ENCODE assay signal across 13 cellular contexts in genomic region chr6:403659-404655, GRCh38. TPM values are rescaled to one million over a fixed set of nuclear protein-coding genes. Genes with fewer than 3 reads are reported as not detected.
DNase-seq lines count a peak whose midpoint lies in the region; ATAC-seq and TF ChIP-seq lines count a peak whose summit lies in the region.
"Had no signal": no experiment of that assay in that cellular context is flagged by ENCODE, and none has a peak within 500 bp of the region (broad histone marks: within the 10 kb centered on the region; RNA-seq: fewer than 3 reads in every experiment).

No MANE protein-coding gene starts in this region.

- H3K4me3 Mint-ChIP-seq in activated CD4-positive, alpha-beta T cell treated with anti-CD3 and anti-CD28 coated beads for 36 hours: peak overlapping the region; percentile 63
- peak overlapping the region; percentile 79 for H3K4me3 Mint-ChIP-seq in stimulated activated naive CD8-positive, alpha-beta T cell treated with anti-CD3 and anti-CD28 coated beads, Interleukin-15, Interleukin-2, amounts not matched to agents 100 ng/mL and 50 ng/mL, for 24 hours

- peaks cover 91% of the 10 kb centered on the region for H3K4me1 Mint-ChIP-seq in activated CD4-positive, alpha-beta T cell treated with anti-CD3 and anti-CD28 coated beads for 36 hours
- peaks cover 97% of the 10 kb centered on the region for H3K4me1 Mint-ChIP-seq in stimulated activated naive CD8-positive, alpha-beta T cell treated with anti-CD3 and anti-CD28 coated beads, Interleukin-15, Interleukin-2, amounts not matched to agents 100 ng/mL and 50 ng/mL, for 24 hours (ENCODE audit: low read depth)

- POLR2A ChIA-PET in activated CD4-positive, alpha-beta T cell treated with anti-CD3 and anti-CD28 coated beads for 36 hours (lab: Charles Lee): interaction anchor here (0.5 to 8.8 kb wide), 19 partner anchors 8 to 217 kb away, joined by 3 to 121 read pairs (median 6); partner anchors contain the start of genes DUSP22 and IRF4

- H3K27ac ChIP-seq in coronary artery (no peak overlapping the region), vagina (no peak overlapping the region)
- H3K27ac ChIP-seq: 22Rv1, stomach had no signal

- peak overlapping the region; percentile 92 for H3K27ac Mint-ChIP-seq in activated CD4-positive, alpha-beta T cell treated with anti-CD3 and anti-CD28 coated beads for 36 hours
- H3K27ac Mint-ChIP-seq in stimulated activated naive CD8-positive, alpha-beta T cell treated with anti-CD3 and anti-CD28 coated beads, Interleukin-15, Interleukin-2, amounts not matched to agents 100 ng/mL and 50 ng/mL, for 24 hours: peak overlapping the region; percentile 93

- H3K9me3 ChIP-seq in vagina: no peaks in the 10 kb centered on the region
- H3K9me3 ChIP-seq: stomach had no signal

- H3K36me3 Mint-ChIP-seq in activated CD4-positive, alpha-beta T cell treated with anti-CD3 and anti-CD28 coated beads for 36 hours (ENCODE audit: low read depth): peaks cover 99% of the 10 kb centered on the region
- H3K36me3 Mint-ChIP-seq in stimulated activated naive CD8-positive, alpha-beta T cell treated with anti-CD3 and anti-CD28 coated beads, Interleukin-15, Interleukin-2, amounts not matched to agents 100 ng/mL and 50 ng/mL, for 24 hours (ENCODE audit: low read depth): peaks cover 98% of the 10 kb centered on the region

- H3K9me3 Mint-ChIP-seq in activated CD4-positive, alpha-beta T cell treated with anti-CD3 and anti-CD28 coated beads for 36 hours (ENCODE audit: low read depth): no peaks in the 10 kb centered on the region
- H3K9me3 Mint-ChIP-seq in stimulated activated naive CD8-positive, alpha-beta T cell treated with anti-CD3 and anti-CD28 coated beads, Interleukin-15, Interleukin-2, amounts not matched to agents 100 ng/mL and 50 ng/mL, for 24 hours: no peaks in the 10 kb centered on the region

- H3K4me1 ChIP-seq in vagina: no peaks in the 10 kb centered on the region
- H3K4me1 ChIP-seq: stomach had no signal

- H3K27me3 Mint-ChIP-seq in activated CD4-positive, alpha-beta T cell treated with anti-CD3 and anti-CD28 coated beads for 36 hours: no peaks in the 10 kb centered on the region
- no peaks in the 10 kb centered on the region for H3K27me3 Mint-ChIP-seq in stimulated activated naive CD8-positive, alpha-beta T cell treated with anti-CD3 and anti-CD28 coated beads, Interleukin-15, Interleukin-2, amounts not matched to agents 100 ng/mL and 50 ng/mL, for 24 hours

- H3K4me3 ChIP-seq in coronary artery (no peak overlapping the region), vagina (no peak overlapping the region)
- H3K4me3 ChIP-seq: stomach had no signal

- DNase-seq in activated CD4-positive, alpha-beta T cell treated with anti-CD3 and anti-CD28 coated beads for 36 hours: peak; percentile 78
- DNase-seq in activated CD4-positive, alpha-beta T cell treated with anti-CD3 and anti-CD28 coated beads for 1 hour: no peak
- DNase-seq in activated CD4-positive, alpha-beta T cell treated with anti-CD3 and anti-CD28 coated beads, Interleukin-2, amount 50 U/mL, for 48 hours: peak; percentile 72 to 77
- peak; percentile 40 for DNase-seq in coronary artery (ENCODE audit: low spot score)
- no peak for DNase-seq in vagina (ENCODE audit: extremely low spot score in 2 of 2)
- DNase-seq: central memory CD4-positive, alpha-beta T cell; DMS 273 treated with DMSO at 0.1 percent for 48 hours; NCI-H146; stomach had no signal

- ATAC-seq in activated CD4-positive, alpha-beta T cell treated with anti-CD3 and anti-CD28 coated beads for 36 hours: peak; percentile 42
- ATAC-seq in GM19328 (IDR thresholded peaks at IDR 0.05; ENCODE audit: unreplicated experiment) (no peak), HG02938 (IDR thresholded peaks at IDR 0.05; ENCODE audit: unreplicated experiment) (no peak)

- intact Hi-C loops in activated CD4-positive, alpha-beta T cell treated with anti-CD3 and anti-CD28 coated beads for 36 hours (cut with DNase I, micrococcal nuclease): loop anchor here (1.0 to 5.0 kb wide), 10 partner anchors 10 to 95 kb away; no protein-coding TSS in a partner anchor
- intact Hi-C loops in vagina (cut with DNase I): no loop called here

- no peaks in the 10 kb centered on the region for H3K36me3 ChIP-seq in vagina
- H3K36me3 ChIP-seq: stomach had no signal

- no peak for TF ChIP-seq POLR2A in vagina (IDR thresholded peaks at IDR 0.05)

- no peaks in the 10 kb centered on the region for H3K27me3 ChIP-seq in vagina

- TF ChIP-seq CTCF in coronary artery (IDR thresholded peaks at IDR 0.05) (no peak), vagina (IDR thresholded peaks at IDR 0.05) (no peak)

- CTCF ChIA-PET in activated CD4-positive, alpha-beta T cell treated with anti-CD3 and anti-CD28 coated beads for 36 hours (lab: Charles Lee): interaction anchor here (0.5 to 1.8 kb wide), 23 partner anchors 9 to 416 kb away, joined by 3 to 12 read pairs (median 3); partner anchors contain the start of gene IRF4

RNA-seq across cellular contexts. Expression of gene IRF4, which starts 12.4 kb away (rescaled TPM):
- total RNA-seq in activated CD4-positive, alpha-beta T cell treated with anti-CD3 and anti-CD28 coated beads for 36 hours: 100 to 1,000 TPM; 601 to 617 TPM
- total RNA-seq in vagina: 2.9 TPM

Comparison
In these comparisons a context has a peak if more than half of its experiments do, and no peak if none do; other contexts are left out.
1. DNase-seq: peak in activated CD4-positive, alpha-beta T cell treated with anti-CD3 and anti-CD28 coated beads for 36 hours (single experiment), activated CD4-positive, alpha-beta T cell treated with anti-CD3 and anti-CD28 coated beads, Interleukin-2, amount 50 U/mL, for 48 hours (2 of 2) and coronary artery (single experiment); none in activated CD4-positive, alpha-beta T cell treated with anti-CD3 and anti-CD28 coated beads for 1 hour (single experiment) and vagina (0 of 2).
2. RNA of gene IRF4, which starts 12.4 kb away (total RNA-seq): 601 to 617 TPM in activated CD4-positive, alpha-beta T cell treated with anti-CD3 and anti-CD28 coated beads for 36 hours; 2.9 TPM in vagina (single experiment); every median in the first group is over 100 times any median in the second.